Comparison of ENCODE assay signal across 1 cellular context in the genomic region with DNA sequence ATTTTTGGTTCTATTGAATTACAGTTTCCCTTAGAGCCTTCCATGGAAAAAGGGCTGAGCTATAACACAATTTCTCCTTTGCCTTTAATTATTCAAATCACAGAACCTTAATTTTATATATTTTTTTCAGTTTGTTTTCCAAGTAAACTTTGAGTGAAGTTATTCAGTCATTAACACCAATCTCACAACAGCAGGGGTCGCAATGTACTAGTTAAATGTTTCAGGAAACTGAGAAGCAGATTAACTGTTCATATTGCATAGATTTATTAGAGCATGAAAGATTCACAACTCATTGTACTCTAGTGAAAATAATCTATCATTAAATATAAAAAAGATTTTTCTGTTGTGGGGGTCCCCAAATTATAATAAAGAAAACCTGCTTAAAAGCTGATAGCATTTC.
TF ChIP-seq lines count a peak whose summit lies in the region.

No MANE protein-coding gene starts in this region.

TF ChIP-seq in K562, 482 proteins besides CTCF, POLR2A, EP300 and RAD21 (continued from another document):
- TF ChIP-seq, protein P1, sequence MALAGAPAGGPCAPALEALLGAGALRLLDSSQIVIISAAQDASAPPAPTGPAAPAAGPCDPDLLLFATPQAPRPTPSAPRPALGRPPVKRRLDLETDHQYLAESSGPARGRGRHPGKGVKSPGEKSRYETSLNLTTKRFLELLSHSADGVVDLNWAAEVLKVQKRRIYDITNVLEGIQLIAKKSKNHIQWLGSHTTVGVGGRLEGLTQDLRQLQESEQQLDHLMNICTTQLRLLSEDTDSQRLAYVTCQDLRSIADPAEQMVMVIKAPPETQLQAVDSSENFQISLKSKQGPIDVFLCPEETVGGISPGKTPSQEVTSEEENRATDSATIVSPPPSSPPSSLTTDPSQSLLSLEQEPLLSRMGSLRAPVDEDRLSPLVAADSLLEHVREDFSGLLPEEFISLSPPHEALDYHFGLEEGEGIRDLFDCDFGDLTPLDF (CRISPR knock-in tag; IDR thresholded peaks at IDR 0.05) = no peak
TF ChIP-seq in K562: peak in this region for 2.
